In genomic region chr17:79795795-79796569, GRCh38 we compare ENCODE assay signal across 1 cellular context.
TF ChIP-seq lines count a peak whose summit lies in the region.

No MANE protein-coding gene starts in this region.

TF ChIP-seq in HepG2, 621 proteins besides CTCF, POLR2A, EP300 and RAD21:
- TF ChIP-seq, protein P1, sequence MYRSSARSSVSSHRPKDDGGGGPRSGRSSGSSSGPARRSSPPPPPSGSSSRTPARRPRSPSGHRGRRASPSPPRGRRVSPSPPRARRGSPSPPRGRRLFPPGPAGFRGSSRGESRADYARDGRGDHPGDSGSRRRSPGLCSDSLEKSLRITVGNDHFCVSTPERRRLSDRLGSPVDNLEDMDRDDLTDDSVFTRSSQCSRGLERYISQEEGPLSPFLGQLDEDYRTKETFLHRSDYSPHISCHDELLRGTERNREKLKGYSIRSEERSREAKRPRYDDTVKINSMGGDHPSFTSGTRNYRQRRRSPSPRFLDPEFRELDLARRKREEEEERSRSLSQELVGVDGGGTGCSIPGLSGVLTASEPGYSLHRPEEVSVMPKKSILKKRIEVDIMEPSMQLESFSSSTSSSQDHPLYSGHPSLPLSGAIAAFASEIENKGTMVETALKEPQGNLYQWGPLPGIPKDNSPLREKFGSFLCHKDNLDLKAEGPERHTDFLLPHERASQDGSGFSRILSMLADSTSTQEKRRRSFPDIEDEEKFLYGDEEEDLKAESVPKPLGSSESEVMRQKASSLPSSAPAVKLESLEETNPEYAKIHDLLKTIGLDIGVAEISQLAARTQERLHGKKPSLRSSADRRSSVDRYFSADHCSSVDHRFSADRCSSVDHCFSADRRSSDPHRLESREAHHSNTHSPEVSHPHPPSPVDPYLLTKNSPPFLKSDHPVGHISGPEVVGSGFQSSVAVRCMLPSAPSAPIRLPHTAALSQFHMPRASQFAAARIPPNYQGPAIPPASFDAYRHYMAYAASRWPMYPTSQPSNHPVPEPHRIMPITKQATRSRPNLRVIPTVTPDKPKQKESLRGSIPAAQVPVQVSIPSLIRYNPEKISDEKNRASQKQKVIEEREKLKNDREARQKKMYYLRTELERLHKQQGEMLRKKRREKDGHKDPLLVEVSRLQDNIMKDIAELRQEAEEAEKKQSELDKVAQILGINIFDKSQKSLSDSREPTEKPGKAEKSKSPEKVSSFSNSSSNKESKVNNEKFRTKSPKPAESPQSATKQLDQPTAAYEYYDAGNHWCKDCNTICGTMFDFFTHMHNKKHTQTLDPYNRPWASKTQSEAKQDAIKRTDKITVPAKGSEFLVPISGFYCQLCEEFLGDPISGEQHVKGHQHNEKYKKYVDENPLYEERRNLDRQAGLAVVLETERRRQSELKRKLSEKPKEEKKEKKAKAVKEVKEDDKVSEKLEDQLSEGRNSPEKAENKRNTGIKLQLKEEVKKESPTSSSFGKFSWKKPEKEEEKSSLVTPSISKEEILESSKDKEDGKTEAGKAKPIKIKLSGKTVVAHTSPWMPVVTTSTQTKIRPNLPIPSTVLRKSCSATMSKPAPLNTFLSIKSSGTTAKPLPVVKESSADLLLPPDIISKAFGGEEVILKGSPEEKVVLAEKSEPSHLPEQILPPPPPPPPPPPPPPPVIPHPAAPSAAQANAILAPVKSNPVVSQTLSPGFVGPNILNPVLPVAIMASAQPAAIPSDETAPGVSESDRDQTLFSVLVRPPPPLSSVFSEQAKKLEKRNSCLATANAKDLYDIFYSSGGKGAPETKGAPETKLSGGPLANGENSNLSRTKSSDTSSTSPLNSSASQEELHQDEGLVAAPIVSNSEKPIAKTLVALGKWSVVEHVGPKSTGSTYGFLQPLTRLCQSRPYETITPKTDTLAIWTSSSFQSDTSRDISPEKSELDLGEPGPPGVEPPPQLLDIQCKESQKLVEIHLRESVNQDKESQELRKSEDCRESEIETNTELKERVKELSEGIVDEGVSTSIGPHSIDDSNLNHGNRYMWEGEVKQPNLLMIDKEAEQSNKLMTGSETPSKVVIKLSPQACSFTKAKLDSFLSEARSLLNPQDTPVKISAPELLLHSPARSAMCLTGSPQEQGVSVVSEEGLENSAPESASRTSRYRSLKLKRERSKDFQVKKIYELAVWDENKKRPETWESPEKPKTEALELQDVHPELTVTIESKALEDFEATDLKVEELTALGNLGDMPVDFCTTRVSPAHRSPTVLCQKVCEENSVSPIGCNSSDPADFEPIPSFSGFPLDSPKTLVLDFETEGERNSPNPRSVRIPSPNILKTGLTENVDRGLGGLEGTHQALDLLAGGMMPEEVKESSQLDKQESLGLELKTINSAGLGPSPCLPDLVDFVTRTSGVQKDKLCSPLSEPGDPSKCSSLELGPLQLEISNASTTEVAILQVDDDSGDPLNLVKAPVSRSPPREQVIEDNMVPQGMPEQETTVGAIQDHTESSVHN (CRISPR knock-in tag; IDR thresholded peaks at IDR 0.05) = 0 out of 2 replicates have a peak, but pooled peaks have one; percentile 17
- TF ChIP-seq MAX (IDR thresholded peaks at IDR 0.05) (0 out of 2 replicates have a peak, but pooled peaks have one; percentile 5), ZKSCAN8 (CRISPR knock-in tag; IDR thresholded peaks at IDR 0.05; ENCODE audit: borderline replicate concordance) (0 out of 2 replicates have a peak, but pooled peaks have one; percentile 8), SP1 (IDR thresholded peaks at IDR 0.05) (no peak), SP1 (CRISPR knock-in tag; IDR thresholded peaks at IDR 0.05) (0 out of 2 replicates have a peak, but pooled peaks have one; percentile 10), YEATS4 (CRISPR knock-in tag; IDR thresholded peaks at IDR 0.05; ENCODE audit: borderline replicate concordance) (no peak), ARID2 (CRISPR knock-in tag; IDR thresholded peaks at IDR 0.05; ENCODE audit: borderline replicate concordance) (no peak), NONO (IDR thresholded peaks at IDR 0.05) (no peak), NONO (CRISPR knock-in tag; conservative IDR thresholded peaks at IDR 0.05) (no peak), JUN (CRISPR knock-in tag; IDR thresholded peaks at IDR 0.05) (no peak), NAIF1 (CRISPR knock-in tag; IDR thresholded peaks at IDR 0.05; ENCODE audit: borderline replicate concordance) (no peak), ZZZ3 (CRISPR knock-in tag; IDR thresholded peaks at IDR 0.05; ENCODE audit: borderline replicate concordance) (0 out of 2 replicates have a peak, but pooled peaks have one; percentile 53), ZNF430 (CRISPR knock-in tag; IDR thresholded peaks at IDR 0.05) (0 out of 2 replicates have a peak, but pooled peaks have one; percentile 54), ZNF605 (CRISPR knock-in tag; IDR thresholded peaks at IDR 0.05) (peak; percentile 67; the same call in 1 of the 2 replicates)
